18 cellular contexts compared by ENCODE assay signal in the genomic region with DNA sequence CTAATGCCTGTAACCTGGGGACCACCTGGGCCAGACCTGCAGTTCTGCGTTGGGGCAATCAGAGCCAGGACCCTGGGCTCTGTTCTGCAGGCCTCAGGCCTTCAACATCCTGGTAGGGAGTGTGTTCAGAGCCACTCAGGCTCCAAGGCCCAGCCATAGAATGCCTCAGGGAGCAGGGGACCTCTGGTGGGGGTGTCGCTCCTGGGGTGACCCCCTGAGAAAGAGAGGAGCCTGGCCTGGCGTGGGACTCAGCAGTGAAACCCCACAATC. TPM values are rescaled to one million over a fixed set of nuclear protein-coding genes. Genes with fewer than 3 reads are reported as not detected.
DNase-seq lines count a peak whose midpoint lies in the region; ATAC-seq and TF ChIP-seq lines count a peak whose summit lies in the region.
"Had no signal": no experiment of that assay in that cellular context is flagged by ENCODE, and none has a peak within 500 bp of the region (broad histone marks: within the 10 kb centered on the region; RNA-seq: fewer than 3 reads in every experiment).

No MANE protein-coding gene starts in this region.

- H3K4me1 ChIP-seq in Caco-2 (no peaks in the 10 kb centered on the region; the same call in 1 of the 2 replicates), neutrophil (ENCODE audit: control insufficient read depth in 1 of 2, insufficient read depth in 1 of 2, low read depth in 1 of 2, low read length in 1 of 2) (peaks cover 56 to 64% of the 10 kb centered on the region in 2 experiments), adrenal gland (replicated peaks in 1 of 2) (peaks cover 18 to 19% of the 10 kb centered on the region in 2 donors)

- H3K27me3 Mint-ChIP-seq in Caco-2 (ENCODE audit: insufficient read depth, unreplicated experiment) = peaks cover 3% of the 10 kb centered on the region
- H3K27me3 Mint-ChIP-seq in central memory CD8-positive, alpha-beta T cell = no peaks in the 10 kb centered on the region
- no peaks in the 10 kb centered on the region for H3K27me3 Mint-ChIP-seq in effector memory CD8-positive, alpha-beta T cell

- POLR2A ChIA-PET in Caco-2 (lab: Charles Lee) = no interaction called here

- H3K9me3 Mint-ChIP-seq in Caco-2 (ENCODE audit: unreplicated experiment) = no peaks in the 10 kb centered on the region
- H3K9me3 Mint-ChIP-seq in central memory CD8-positive, alpha-beta T cell = no peaks in the 10 kb centered on the region
- peaks cover 0 to 1% of the 10 kb centered on the region in 2 donors for H3K9me3 Mint-ChIP-seq in effector memory CD8-positive, alpha-beta T cell

- DNase-seq in Caco-2 (no peak), adrenal gland (no peak), substantia nigra (lab: John Stamatoyannopoulos, UW) (no peak)
- DNase-seq in central memory CD8-positive, alpha-beta T cell (ENCODE audit: low spot score in 2 of 2) = no peak
- no peak for DNase-seq in effector memory CD8-positive, alpha-beta T cell
- DNase-seq: GDM1, HCEC 1CT, NCI-H1092 treated with DMSO at 0.1 percent for 48 hours, NCI-H2081, NCI-H446 treated with DMSO at 0.1 percent for 48 hours, NCI-H69, Peyer's patch, SHP77 treated with DMSO at 0.1 percent for 48 hours, SK-N-SH had no signal

- TF ChIP-seq CTCF in 22Rv1 (IDR thresholded peaks at IDR 0.05) (no peak), Caco-2 (IDR thresholded peaks at IDR 0.05; ENCODE audit: insufficient read depth in 1 of 2, low read depth in 1 of 2, low read length in 1 of 2, severe bottlenecking in 1 of 2, unreplicated experiment in 1 of 2) (no peak), neutrophil (IDR thresholded peaks at IDR 0.05) (no peak), adrenal gland (IDR thresholded peaks at IDR 0.05) (no peak)

- intact Hi-C loops in Caco-2 (cut with micrococcal nuclease; ENCODE audit: unreplicated experiment) (no loop called here), adrenal gland (cut with DNase I) (no loop called here)

- TF ChIP-seq POLR2A in adrenal gland (IDR thresholded peaks at IDR 0.05) = no peak

- BruUV-seq in Caco-2 (replicated peaks; lab: Mats Ljungman, UMichigan) = no TSS peak

- H3K36me3 ChIP-seq in Caco-2 (ENCODE audit: control insufficient read depth, insufficient read depth, low read length) (peaks cover 25% of the 10 kb centered on the region), neutrophil (peaks cover 68% of the 10 kb centered on the region), adrenal gland (replicated peaks in 1 of 2) (peaks cover 0 to 56% of the 10 kb centered on the region in 2 donors)

- H3K4me3 ChIP-seq in Caco-2 (ENCODE audit: low read depth, low read length) (no peak overlapping the region), neutrophil (ENCODE audit: low read depth in 1 of 2, low read length in 1 of 2) (no peak overlapping the region), adrenal gland (no peak overlapping the region)
- H3K4me3 ChIP-seq: Peyer's patch had no signal

- CTCF ChIA-PET in Caco-2 (lab: Charles Lee) = interaction anchor here (1.2 kb wide), 1 partner anchor 11 kb away, joined by 3 read pairs; no protein-coding TSS in a partner anchor

- no peak for ATAC-seq in central memory CD8-positive, alpha-beta T cell (replicated peaks; ENCODE audit: extremely low read depth, poor library complexity, severe bottlenecking)
- no peak for ATAC-seq in GM21737 (IDR thresholded peaks at IDR 0.05; ENCODE audit: unreplicated experiment)
- ATAC-seq in effector memory CD8-positive, alpha-beta T cell (replicated peaks) = no peak

- H3K27me3 ChIP-seq in Caco-2 (replicated peaks; ENCODE audit: control insufficient read depth, insufficient read depth, low read length) (no peaks in the 10 kb centered on the region), neutrophil (no peaks in the 10 kb centered on the region), adrenal gland (no peaks in the 10 kb centered on the region)
- H3K27me3 ChIP-seq: Peyer's patch had no signal

- H3K9me3 ChIP-seq in Caco-2 (0 out of 2 replicates have a peak, but pooled peaks cover 4% of the 10 kb centered on the region), neutrophil (no peaks in the 10 kb centered on the region), adrenal gland (replicated peaks in 1 of 3) (no peaks in the 10 kb centered on the region)
- H3K9me3 ChIP-seq: Peyer's patch, SK-N-SH had no signal

- H3K27ac ChIP-seq in 22Rv1 (peak overlapping the region; percentile 59; the same call in 1 of the 2 replicates), neutrophil (peak overlapping the region; percentile 80), adrenal gland (no peak overlapping the region), substantia nigra (ENCODE audit: low read depth, low read length, poor library complexity, severe bottlenecking) (no peak overlapping the region)

- H3K4me3 Mint-ChIP-seq in Caco-2 (ENCODE audit: unreplicated experiment) = no peak overlapping the region
- no peak overlapping the region for H3K4me3 Mint-ChIP-seq in central memory CD8-positive, alpha-beta T cell
- no peak overlapping the region for H3K4me3 Mint-ChIP-seq in effector memory CD8-positive, alpha-beta T cell
- H3K4me3 Mint-ChIP-seq: CD14-positive monocyte had no signal

- 90 to 100% (median 97%) methylated on average over 2 to 3 of the region's 3 CpGs for WGBS in adrenal gland, 4 donors

- H3K36me3 Mint-ChIP-seq in Caco-2 (ENCODE audit: insufficient read depth, unreplicated experiment) = peaks cover 97% of the 10 kb centered on the region
- H3K36me3 Mint-ChIP-seq in central memory CD8-positive, alpha-beta T cell (ENCODE audit: insufficient read depth) = peaks cover 27% of the 10 kb centered on the region
- H3K36me3 Mint-ChIP-seq in effector memory CD8-positive, alpha-beta T cell (ENCODE audit: insufficient read depth) = peaks cover 41% of the 10 kb centered on the region

- peaks cover 25% of the 10 kb centered on the region for H3K4me1 Mint-ChIP-seq in Caco-2 (ENCODE audit: low read depth, unreplicated experiment)
- H3K4me1 Mint-ChIP-seq in central memory CD8-positive, alpha-beta T cell = peaks cover 43% of the 10 kb centered on the region
- peaks cover 27 to 33% of the 10 kb centered on the region in 2 donors for H3K4me1 Mint-ChIP-seq in effector memory CD8-positive, alpha-beta T cell (ENCODE audit: low read depth in 2 of 2)

- peak overlapping the region; percentile 79 for H3K27ac Mint-ChIP-seq in Caco-2 (ENCODE audit: unreplicated experiment)
- H3K27ac Mint-ChIP-seq in central memory CD8-positive, alpha-beta T cell (ENCODE audit: low read depth) = peak overlapping the region; percentile 38
- no peak overlapping the region for H3K27ac Mint-ChIP-seq in effector memory CD8-positive, alpha-beta T cell

RNA-seq across cellular contexts. Expression of a gene that starts 12.5 kb away (rescaled TPM):
- total RNA-seq in Caco-2 (2022) = 101 and 113 TPM in 2 replicates
- total RNA-seq in adrenal gland = 10 to 100 TPM; 14.9 to 56.8 (median 37.2) TPM
- polyA plus RNA-seq in adrenal gland = 100 to 1,000 TPM in 1 of 3 donors, 10 to 100 TPM in 2; 12.1 to 101 (median 91.3) TPM

RNA-seq across cellular contexts. Expression of a gene that starts 26.0 kb away (rescaled TPM):
- 40.0 and 47.9 TPM in 2 replicates for total RNA-seq in Caco-2 (2022)
- total RNA-seq in adrenal gland = 10 to 100 TPM in 6 of 8 donors, 1 to 10 TPM in 2; 8.5 to 24.7 (median 13.9) TPM
- polyA plus RNA-seq in adrenal gland = 10 to 100 TPM in 2 of 3 donors, 1 to 10 TPM in 1; 3.5 to 39.4 (median 12.1) TPM

RNA-seq across cellular contexts. Expression of a gene that starts 35.7 kb away (rescaled TPM):
- total RNA-seq in Caco-2 (2022) = 13.4 and 13.6 TPM in 2 replicates
- total RNA-seq in adrenal gland = 1 to 10 TPM; 1.1 to 8.8 (median 4.6) TPM
- 1 to 10 TPM; 1.7 to 8.4 (median 4.4) TPM for polyA plus RNA-seq in adrenal gland

RNA-seq across cellular contexts. Expression of a gene that starts 37.2 kb away (rescaled TPM):
- 176 and 181 TPM in 2 replicates for total RNA-seq in Caco-2 (2022)
- 10 to 100 TPM; 51.6 to 73.9 (median 58.4) TPM for total RNA-seq in adrenal gland
- 10 to 100 TPM; 48.3 to 49.8 (median 49.1) TPM for polyA plus RNA-seq in adrenal gland

RNA-seq across cellular contexts. Expression of a gene that starts 48.8 kb away (rescaled TPM):
- 117 and 124 TPM in 2 replicates for total RNA-seq in Caco-2 (2022)
- total RNA-seq in adrenal gland = 10 to 100 TPM; 53.8 to 78.0 (median 64.8) TPM
- 10 to 100 TPM; 26.5 to 31.7 (median 29.7) TPM for polyA plus RNA-seq in adrenal gland

Comparison
In these comparisons a context has a peak if more than half of its experiments do, and no peak if none do; other contexts are left out.
1. H3K27ac ChIP-seq: peak in 22Rv1 (single experiment) and neutrophil (single experiment); none in adrenal gland (0 of 5) and substantia nigra (single experiment).
2. H3K27ac Mint-ChIP-seq: peak in Caco-2 (single experiment) and central memory CD8-positive, alpha-beta T cell (single experiment); none in effector memory CD8-positive, alpha-beta T cell (0 of 2).